Comparison of ENCODE assay signal across 8 cellular contexts in genomic region chr6:35804996-35805736, GRCh38. TPM values are rescaled to one million over a fixed set of nuclear protein-coding genes. Genes with fewer than 3 reads are reported as not detected.
A peak's percentile ranks its signal among the peaks of the same experiment; 100 is the strongest.
DNase-seq lines count a peak whose midpoint lies in the region; ATAC-seq and TF ChIP-seq lines count a peak whose summit lies in the region.

LHFPL5 (plus strand) TSS chr6:35805352; CDS start chr6:35805671, 319 bp downstream.

- H3K27ac ChIP-seq in left ventricle myocardium inferior (replicated peaks) = no peak within 1 kb of the TSS

- peak within 1 kb of the TSS; percentile 55 for H3K4me2 ChIP-seq in skeletal muscle satellite cell (ENCODE audit: low read length)

- H3K9ac ChIP-seq in NT2/D1 (ENCODE audit: insufficient read length, low read depth) = no peak within 1 kb of the TSS
- H3K9ac ChIP-seq in skeletal muscle satellite cell (ENCODE audit: low read depth, low read length) = no peak within 1 kb of the TSS

- no peaks in the 10 kb centered on the region for H3K9me3 ChIP-seq in HAP-1
- H3K9me3 ChIP-seq in NT2/D1 (ENCODE audit: insufficient read depth, low read length) = no peaks in the 10 kb centered on the region
- no peaks in the 10 kb centered on the region for H3K9me3 ChIP-seq in left ventricle myocardium inferior (replicated peaks)
- H3K9me3 ChIP-seq in skeletal muscle satellite cell (replicated peaks; ENCODE audit: low read length) = no peaks in the 10 kb centered on the region

- H3K4me1 ChIP-seq in HAP-1 (no peaks in the 10 kb centered on the region), NT2/D1 (ENCODE audit: insufficient read depth, insufficient read length) (peaks cover 3% of the 10 kb centered on the region), left ventricle myocardium inferior (peaks cover 6% of the 10 kb centered on the region), skeletal muscle satellite cell (ENCODE audit: control insufficient read depth, insufficient read depth, low read length) (peaks cover 3% of the 10 kb centered on the region)

- TF ChIP-seq CTCF in left ventricle myocardium inferior (IDR thresholded peaks at IDR 0.05; ENCODE audit: borderline replicate concordance) = no peak

- in situ Hi-C loops in ACHN (cut with HindIII; ENCODE audit: low pct_ligation_motif_present, low pct_unique_long_range_greater_than_20kb, low sequenced_read_pairs) = no loop called here
- in situ Hi-C loops in HAP-1 (cut with MboI; ENCODE audit: low sequenced_read_pairs) = no loop called here

- ATAC-seq in HG03280 (IDR thresholded peaks at IDR 0.05; ENCODE audit: unreplicated experiment) (no peak), HG02981 (IDR thresholded peaks at IDR 0.05; ENCODE audit: unreplicated experiment) (no peak)

- H3K36me3 ChIP-seq in HAP-1 (replicated peaks) = no peaks in the 10 kb centered on the region
- no peaks in the 10 kb centered on the region for H3K36me3 ChIP-seq in NT2/D1 (ENCODE audit: insufficient read depth, insufficient read length, low read length)
- H3K36me3 ChIP-seq in left ventricle myocardium inferior = no peaks in the 10 kb centered on the region
- H3K36me3 ChIP-seq in skeletal muscle satellite cell (ENCODE audit: insufficient read depth, low read length) = no peaks in the 10 kb centered on the region

- peak; percentile 59 for DNase-seq in ACHN
- peak; percentile 33 to 81 for DNase-seq in HAP-1 (ENCODE audit: low spot score in 2 of 2)
- DNase-seq in NT2/D1 (ENCODE audit: low read depth, low spot score) = peak; percentile 38
- DNase-seq in activated effector memory CD4-positive, alpha-beta T cell treated with Interleukin-2 at 50 U/mL for 16 hours = peak; percentile 26
- peak; percentile 36 for DNase-seq in left ventricle myocardium inferior

- H3K27me3 ChIP-seq in HAP-1 (ENCODE audit: low read depth) (no peaks in the 10 kb centered on the region), NT2/D1 (ENCODE audit: insufficient read depth, insufficient read length) (peaks cover 12% of the 10 kb centered on the region), left ventricle myocardium inferior (ENCODE audit: low read depth) (peaks cover 64% of the 10 kb centered on the region), skeletal muscle satellite cell (ENCODE audit: control insufficient read depth, insufficient read depth, low read length) (peaks cover 17% of the 10 kb centered on the region)

- H3K4me3 ChIP-seq in HAP-1 (peak within 1 kb of the TSS; percentile 17), NT2/D1 (ENCODE audit: insufficient read length, low read depth) (peak within 1 kb of the TSS; percentile 33), left ventricle myocardium inferior (peak within 1 kb of the TSS; percentile 45), skeletal muscle satellite cell (ENCODE audit: low read length) (no peak within 1 kb of the TSS)

- intact Hi-C loops in left ventricle myocardium inferior (cut with micrococcal nuclease) = no loop called here

RNA-seq across cellular contexts. Expression of gene LHFPL5, which starts in this region (rescaled TPM):
- not detected for total RNA-seq in left ventricle myocardium inferior
- total RNA-seq in skeletal muscle satellite cell (2012; rRNA removed) = not detected in 2 replicates

Comparison
In these comparisons a context has a peak if more than half of its experiments do, and no peak if none do; other contexts are left out.
1. Peak in DNase-seq and H3K4me3 ChIP-seq in left ventricle myocardium inferior; RNA of the gene not detected or under 1 TPM.